1 cellular context compared by ENCODE assay signal in genomic region chr1:236795757-236796719, GRCh38.
TF ChIP-seq lines count a peak whose summit lies in the region.

No MANE protein-coding gene starts in this region.

TF ChIP-seq in K562, 482 proteins besides CTCF, POLR2A, EP300 and RAD21 (continued from another document and continues in another):
- TF ChIP-seq PREB (CRISPR knock-in tag; IDR thresholded peaks at IDR 0.05): 0 out of 2 replicates have a peak, but pooled peaks have one; percentile 54
- no peak for TF ChIP-seq MTA1 (IDR thresholded peaks at IDR 0.05; ENCODE audit: borderline replicate concordance)
- TF ChIP-seq CTCFL (IDR thresholded peaks at IDR 0.05; ENCODE audit: borderline replicate concordance, insufficient read depth, low read depth, low read length, poor library complexity, severe bottlenecking): no peak
- no peak for TF ChIP-seq PHB2 (IDR thresholded peaks at IDR 0.05; ENCODE audit: low read depth)
- 0 out of 4 replicates have a peak, but pooled peaks of 1 of the 2 experiments have one; percentile 4 for TF ChIP-seq ZNF639 (CRISPR knock-in tag; conservative IDR thresholded peaks at IDR 0.05 in 1 of 2, IDR thresholded peaks at IDR 0.05 in 1 of 2)
- peak; percentile 51; the same call in 1 of the 2 replicates for TF ChIP-seq SMARCA4 (IDR thresholded peaks at IDR 0.05)
- TF ChIP-seq ZNF696 (CRISPR knock-in tag; conservative IDR thresholded peaks at IDR 0.05): no peak
- no peak for TF ChIP-seq TBP (optimal IDR thresholded peaks at IDR 0.05; ENCODE audit: low read depth, low read length)
- no peak for TF ChIP-seq ZNF253 (CRISPR knock-in tag; conservative IDR thresholded peaks at IDR 0.05)
- TF ChIP-seq ZNF384 (IDR thresholded peaks at IDR 0.05; ENCODE audit: low read depth, low read length): peak; percentile 62; the same call in 1 of the 2 replicates
- no peak for TF ChIP-seq LARP7 (IDR thresholded peaks at IDR 0.05)
- TF ChIP-seq ZBTB40 (IDR thresholded peaks at IDR 0.05): peak; percentile 60
- TF ChIP-seq ZBTB40 (CRISPR knock-in tag; IDR thresholded peaks at IDR 0.05): no peak
- no peak for TF ChIP-seq KLF13 (tag; IDR thresholded peaks at IDR 0.05; ENCODE audit: borderline replicate concordance, low read depth)
- no peak for TF ChIP-seq ELK1 (CRISPR knock-in tag; IDR thresholded peaks at IDR 0.05)
- TF ChIP-seq FOSL1 (tag; conservative IDR thresholded peaks at IDR 0.05): peak; percentile 43; the same call in 1 of the 2 replicates
- no peak for TF ChIP-seq ZBTB17 (CRISPR knock-in tag; IDR thresholded peaks at IDR 0.05)
- TF ChIP-seq SMAD3 (CRISPR knock-in tag; conservative IDR thresholded peaks at IDR 0.05): no peak
- no peak for TF ChIP-seq SAP30 (IDR thresholded peaks at IDR 0.05; ENCODE audit: borderline replicate concordance, insufficient read depth, low read depth, low read length, poor library complexity, severe bottlenecking)
- peak; percentile 61; the same call in 1 of the 2 replicates for TF ChIP-seq TFAP4 (CRISPR knock-in tag; IDR thresholded peaks at IDR 0.05; ENCODE audit: borderline replicate concordance)
- TF ChIP-seq ZHX1 (conservative IDR thresholded peaks at IDR 0.05; ENCODE audit: low read length): no peak
- TF ChIP-seq NRF1 (conservative IDR thresholded peaks at IDR 0.05 in 1 of 2, IDR thresholded peaks at IDR 0.05 in 1 of 2): peak; percentile 37 to 49; a peak in 2 of 4 replicates
- TF ChIP-seq ZNF740 (CRISPR knock-in tag; IDR thresholded peaks at IDR 0.05): no peak
- TF ChIP-seq ZNF740 (tag; IDR thresholded peaks at IDR 0.05): no peak
- TF ChIP-seq NFYB (IDR thresholded peaks at IDR 0.05; ENCODE audit: extremely low read depth, insufficient read length): no peak
- no peak for TF ChIP-seq POLR2AphosphoS2 (IDR thresholded peaks at IDR 0.05; ENCODE audit: low read length)
- TF ChIP-seq RUNX1 (IDR thresholded peaks at IDR 0.05; ENCODE audit: low read depth): no peak
- no peak for TF ChIP-seq SETDB1 (IDR thresholded peaks at IDR 0.05; ENCODE audit: low read length)
- 0 out of 2 replicates have a peak, but pooled peaks have one; percentile 41 for TF ChIP-seq SOX6 (IDR thresholded peaks at IDR 0.05)
- TF ChIP-seq TARDBP (IDR thresholded peaks at IDR 0.05): no peak
- TF ChIP-seq TCFL5 (CRISPR knock-in tag; conservative IDR thresholded peaks at IDR 0.05): no peak
- TF ChIP-seq ZNF592 (IDR thresholded peaks at IDR 0.05): no peak
- no peak for TF ChIP-seq ZNF699 (CRISPR knock-in tag; IDR thresholded peaks at IDR 0.05; ENCODE audit: insufficient replicate concordance)
- no peak for TF ChIP-seq ZNF133 (CRISPR knock-in tag; IDR thresholded peaks at IDR 0.05)
